Comparison of ENCODE assay signal across 1 cellular context in genomic region chr17:43216762-43217613, GRCh38.
A peak's percentile ranks its signal among the peaks of the same experiment; 100 is the strongest.
TF ChIP-seq lines count a peak whose summit lies in the region.

No MANE protein-coding gene starts in this region.

TF ChIP-seq in HepG2, 621 proteins besides CTCF, POLR2A, EP300 and RAD21 (continued from another document and continues in another):
- TF ChIP-seq BORCS8-MEF2B (CRISPR knock-in tag; IDR thresholded peaks at IDR 0.05), result peak; percentile 87
- TF ChIP-seq ZFP1 (CRISPR knock-in tag; IDR thresholded peaks at IDR 0.05), result no peak; the same call in 1 of the 2 replicates
- TF ChIP-seq RNF2 (conservative IDR thresholded peaks at IDR 0.05; ENCODE audit: low read depth), result peak; percentile 69; the same call in 1 of the 2 replicates
- peak; percentile 97 for TF ChIP-seq ZNF230 (CRISPR knock-in tag; IDR thresholded peaks at IDR 0.05)
- peak; percentile 84 for TF ChIP-seq SMYD3 (CRISPR knock-in tag; IDR thresholded peaks at IDR 0.05)
- 0 out of 2 replicates have a peak, but pooled peaks have one; percentile 19 for TF ChIP-seq SOX13 (IDR thresholded peaks at IDR 0.05)
- peak in 1 of 2 experiments; percentile 81; a peak in 2 of 4 replicates for TF ChIP-seq SOX13 (CRISPR knock-in tag; conservative IDR thresholded peaks at IDR 0.05 in 1 of 2, IDR thresholded peaks at IDR 0.05 in 1 of 2)
- no peak for TF ChIP-seq SRSF9 (IDR thresholded peaks at IDR 0.05; ENCODE audit: borderline replicate concordance, insufficient read depth, low read depth, low read length, poor library complexity, severe bottlenecking)
- no peak for TF ChIP-seq ZNF660 (CRISPR knock-in tag; IDR thresholded peaks at IDR 0.05; ENCODE audit: borderline replicate concordance, low read depth)
- no peak for TF ChIP-seq NR1H2 (CRISPR knock-in tag; IDR thresholded peaks at IDR 0.05; ENCODE audit: borderline replicate concordance, low read depth)
- TF ChIP-seq ZUFSP (CRISPR knock-in tag; IDR thresholded peaks at IDR 0.05; ENCODE audit: borderline replicate concordance), result no peak
- no peak; the same call in 1 of the 2 replicates for TF ChIP-seq ZNF484 (CRISPR knock-in tag; IDR thresholded peaks at IDR 0.05; ENCODE audit: borderline replicate concordance, low read depth)
- no peak for TF ChIP-seq FOXA1 (IDR thresholded peaks at IDR 0.05)
- peak; percentile 53 for TF ChIP-seq FOXA1 (CRISPR knock-in tag; IDR thresholded peaks at IDR 0.05)
- TF ChIP-seq SALL2 (CRISPR knock-in tag; IDR thresholded peaks at IDR 0.05), result 0 out of 2 replicates have a peak, but pooled peaks have one; percentile 65
- no peak for TF ChIP-seq CCAR2 (optimal IDR thresholded peaks at IDR 0.05; ENCODE audit: low read depth, low read length)
- peak; percentile 52; the same call in 1 of the 2 replicates for TF ChIP-seq MYPOP (CRISPR knock-in tag; IDR thresholded peaks at IDR 0.05)
- peak; percentile 94; the same call in 1 of the 2 replicates for TF ChIP-seq ZNF101 (CRISPR knock-in tag; IDR thresholded peaks at IDR 0.05; ENCODE audit: borderline replicate concordance, low read depth)
- peak; percentile 47; the same call in 1 of the 2 replicates for TF ChIP-seq ZZZ3 (CRISPR knock-in tag; IDR thresholded peaks at IDR 0.05; ENCODE audit: borderline replicate concordance)
- no peak; the same call in none of the 2 replicates for TF ChIP-seq ZSCAN30 (CRISPR knock-in tag; IDR thresholded peaks at IDR 0.05)
- TF ChIP-seq KDM5B (CRISPR knock-in tag; IDR thresholded peaks at IDR 0.05; ENCODE audit: borderline replicate concordance), result peak; percentile 87
- no peak for TF ChIP-seq ZNF737 (CRISPR knock-in tag; IDR thresholded peaks at IDR 0.05; ENCODE audit: borderline replicate concordance)
- peak; percentile 57 for TF ChIP-seq SKI (IDR thresholded peaks at IDR 0.05; ENCODE audit: partially characterized antibody)
- peak; percentile 96; the same call in 1 of the 2 replicates for TF ChIP-seq ZNF709 (CRISPR knock-in tag; IDR thresholded peaks at IDR 0.05)
- TF ChIP-seq ZNF441 (CRISPR knock-in tag; IDR thresholded peaks at IDR 0.05; ENCODE audit: borderline replicate concordance), result peak; percentile 87; the same call in 1 of the 2 replicates
- no peak for TF ChIP-seq BCLAF1 (IDR thresholded peaks at IDR 0.05)
- TF ChIP-seq ZNF317 (CRISPR knock-in tag; IDR thresholded peaks at IDR 0.05), result 0 out of 2 replicates have a peak, but pooled peaks have one; percentile 4
- TF ChIP-seq SSRP1 (CRISPR knock-in tag; IDR thresholded peaks at IDR 0.05), result peak; percentile 32; the same call in 1 of the 2 replicates
- no peak for TF ChIP-seq ZFP36L2 (CRISPR knock-in tag; IDR thresholded peaks at IDR 0.05)
- no peak for TF ChIP-seq PCBP2 (optimal IDR thresholded peaks at IDR 0.05; ENCODE audit: low read depth, low read length, poor library complexity, severe bottlenecking)
- peak; percentile 65 for TF ChIP-seq ZNF740 (CRISPR knock-in tag; IDR thresholded peaks at IDR 0.05)
- TF ChIP-seq ATF2 (CRISPR knock-in tag; IDR thresholded peaks at IDR 0.05), result peak; percentile 84
- TF ChIP-seq RARG (CRISPR knock-in tag; IDR thresholded peaks at IDR 0.05; ENCODE audit: low read depth), result peak; percentile 78; the same call in 1 of the 2 replicates
- TF ChIP-seq THAP8 (CRISPR knock-in tag; IDR thresholded peaks at IDR 0.05; ENCODE audit: borderline replicate concordance), result no peak
- TF ChIP-seq HOMEZ (CRISPR knock-in tag; IDR thresholded peaks at IDR 0.05; ENCODE audit: low read depth), result peak; percentile 72
- 0 out of 2 replicates have a peak, but pooled peaks have one; percentile 44 for TF ChIP-seq ZNF772 (CRISPR knock-in tag; IDR thresholded peaks at IDR 0.05)
- TF ChIP-seq ZNF232 (CRISPR knock-in tag; IDR thresholded peaks at IDR 0.05; ENCODE audit: borderline replicate concordance), result peak; percentile 66
- TF ChIP-seq MLXIP (CRISPR knock-in tag; IDR thresholded peaks at IDR 0.05; ENCODE audit: borderline replicate concordance), result peak; percentile 74; the same call in 1 of the 2 replicates
- TF ChIP-seq NFKBIZ (CRISPR knock-in tag; IDR thresholded peaks at IDR 0.05), result peak; percentile 60
- peak; percentile 30; the same call in 1 of the 2 replicates for TF ChIP-seq ZNF557 (CRISPR knock-in tag; IDR thresholded peaks at IDR 0.05)
- TF ChIP-seq ZNF883 (CRISPR knock-in tag; IDR thresholded peaks at IDR 0.05; ENCODE audit: not compliant biosample characterization), result no peak
- TF ChIP-seq REL (CRISPR knock-in tag; conservative IDR thresholded peaks at IDR 0.05), result peak; percentile 87
- peak; percentile 95 for TF ChIP-seq ASH2L (IDR thresholded peaks at IDR 0.05; ENCODE audit: insufficient read length, low read depth, low read length)
- TF ChIP-seq ZNF570 (CRISPR knock-in tag; IDR thresholded peaks at IDR 0.05; ENCODE audit: borderline replicate concordance), result no peak
- peak; percentile 53; the same call in 1 of the 2 replicates for TF ChIP-seq KLF9 (CRISPR knock-in tag; IDR thresholded peaks at IDR 0.05; ENCODE audit: low read depth)
- TF ChIP-seq ISL2 (CRISPR knock-in tag; IDR thresholded peaks at IDR 0.05), result 0 out of 2 replicates have a peak, but pooled peaks have one; percentile 48
- TF ChIP-seq ZNF550 (CRISPR knock-in tag; IDR thresholded peaks at IDR 0.05; ENCODE audit: borderline replicate concordance), result 0 out of 2 replicates have a peak, but pooled peaks have one; percentile 76
- TF ChIP-seq BRCA1 (CRISPR knock-in tag; IDR thresholded peaks at IDR 0.05), result 0 out of 2 replicates have a peak, but pooled peaks have one; percentile 14
- peak; percentile 49; the same call in 1 of the 2 replicates for TF ChIP-seq GATAD1 (CRISPR knock-in tag; IDR thresholded peaks at IDR 0.05)
- no peak for TF ChIP-seq GPN1 (CRISPR knock-in tag; IDR thresholded peaks at IDR 0.05; ENCODE audit: borderline replicate concordance)
- peak; percentile 13; the same call in 1 of the 2 replicates for TF ChIP-seq ZNF256 (CRISPR knock-in tag; conservative IDR thresholded peaks at IDR 0.05)
- TF ChIP-seq MTERF4 (CRISPR knock-in tag; IDR thresholded peaks at IDR 0.05), result no peak; the same call in none of the 2 replicates
- no peak for TF ChIP-seq GMEB2 (CRISPR knock-in tag; IDR thresholded peaks at IDR 0.05; ENCODE audit: low read depth)
- peak; percentile 96 for TF ChIP-seq ARNTL (CRISPR knock-in tag; IDR thresholded peaks at IDR 0.05)
